Comparison of ENCODE assay signal across 12 cellular contexts in genomic region chr14:70935135-70935534, GRCh38. TPM values are rescaled to one million over a fixed set of nuclear protein-coding genes. Genes with fewer than 3 reads are reported as not detected.
A peak's percentile ranks its signal among the peaks of the same experiment; 100 is the strongest.
DNase-seq lines count a peak whose midpoint lies in the region; ATAC-seq and TF ChIP-seq lines count a peak whose summit lies in the region.
"Had no signal": no experiment of that assay in that cellular context is flagged by ENCODE, and none has a peak within 500 bp of the region (broad histone marks: within the 10 kb centered on the region; RNA-seq: fewer than 3 reads in every experiment).

No MANE protein-coding gene starts in this region.

- no peak overlapping the region for H3K9ac ChIP-seq in MM.1S (ENCODE audit: low read length)

- H3K79me2 ChIP-seq in MM.1S (ENCODE audit: low read length) (peaks cover 34% of the 10 kb centered on the region), hepatocyte (peaks cover 89% of the 10 kb centered on the region)

- no peak overlapping the region for H3K4me3 ChIP-seq in MM.1S (ENCODE audit: low read length)
- H3K4me3 ChIP-seq in hepatocyte = no peak overlapping the region
- no peak overlapping the region for H3K4me3 ChIP-seq in stomach
- H3K4me3 ChIP-seq: coronary artery, heart right ventricle had no signal

- H2AFZ ChIP-seq in MM.1S (ENCODE audit: low read length) = no peak overlapping the region
- no peak overlapping the region for H2AFZ ChIP-seq in hepatocyte

- peaks cover 57% of the 10 kb centered on the region for H3K4me1 Mint-ChIP-seq in activated T-cell treated with anti-CD3 and anti-CD28 coated beads, Interleukin-2, amount 50 U/mL, for 72 hours (ENCODE audit: low read depth)

- H3K27ac Mint-ChIP-seq in activated T-cell treated with anti-CD3 and anti-CD28 coated beads, Interleukin-2, amount 50 U/mL, for 72 hours = peak overlapping the region; percentile 97

- intact Hi-C loops in stomach (cut with DNase I; ENCODE audit: low total_unique reads) = no loop called here

- H3K4me3 Mint-ChIP-seq in activated T-cell treated with anti-CD3 and anti-CD28 coated beads, Interleukin-2, amount 50 U/mL, for 72 hours = peak overlapping the region; percentile 38 to 72

- H3K27ac ChIP-seq in MM.1S (ENCODE audit: low read length) (peak overlapping the region; percentile 29; the same call in 1 of the 2 replicates), hepatocyte (peak overlapping the region; percentile 70), stomach (peak overlapping the region in 3 of 5 donors; percentile 33 to 51 (median 40))

- no peaks in the 10 kb centered on the region for H3K27me3 Mint-ChIP-seq in activated T-cell treated with anti-CD3 and anti-CD28 coated beads, Interleukin-2, amount 50 U/mL, for 72 hours (ENCODE audit: low read depth)

- H3K4me1 ChIP-seq in MM.1S (ENCODE audit: low read length) (0 out of 2 replicates have a peak, but pooled peaks cover 16% of the 10 kb centered on the region), hepatocyte (ENCODE audit: insufficient read depth) (peaks cover 6% of the 10 kb centered on the region), stomach (peaks cover 7 to 47% (median 25%) of the 10 kb centered on the region in 4 donors)

- H3K27me3 ChIP-seq in MM.1S (replicated peaks; ENCODE audit: insufficient read depth, low read length) = no peaks in the 10 kb centered on the region
- no peaks in the 10 kb centered on the region for H3K27me3 ChIP-seq in hepatocyte
- no peaks in the 10 kb centered on the region for H3K27me3 ChIP-seq in stomach
- H3K27me3 ChIP-seq: heart right ventricle had no signal

- WGBS in hepatocyte (ENCODE audit: low lambda C conversion rate, missing lambda C conversion rate) = 73% methylated on average over 3 of the region's 3 CpGs
- 49 to 60% (median 60%) methylated on average over 3 of the region's 3 CpGs for WGBS in stomach, 5 donors

- DNase-seq in activated T-cell treated with anti-CD3 and anti-CD28 coated beads, Interleukin-2, amount 50 U/mL, for 72 hours = no peak
- no peak for DNase-seq in activated T-cell treated with anti-CD3 and anti-CD28 coated beads, Interleukin-2, amount 50 U/mL, for 48 hours
- DNase-seq in MM.1S (no peak), hepatocyte (ENCODE audit: low spot score) (no peak), stomach (no peak), UCSD-AML1 (lab: John Stamatoyannopoulos, UW; ENCODE audit: unreplicated experiment) (no peak), glomerular visceral epithelial cell (ENCODE audit: extremely low spot score) (no peak), NCI-H1417 (lab: John Stamatoyannopoulos, UW) (no peak)
- DNase-seq: activated CD8-positive, alpha-beta memory T cell treated with anti-CD3 and anti-CD28 coated beads, Interleukin-2, amount 50 U/mL, for 4 hours; heart right ventricle; KBM-7 had no signal

- TF ChIP-seq POLR2A in stomach (IDR thresholded peaks at IDR 0.05) = no peak

- H3K9me3 ChIP-seq in MM.1S (replicated peaks; ENCODE audit: insufficient read depth, low read length) (no peaks in the 10 kb centered on the region), hepatocyte (ENCODE audit: low read depth) (no peaks in the 10 kb centered on the region), stomach (no peaks in the 10 kb centered on the region)

- no peak for TF ChIP-seq EP300 in stomach (IDR thresholded peaks at IDR 0.05)

- no peak overlapping the region for H3K4me2 ChIP-seq in MM.1S (ENCODE audit: low read depth, low read length)
- peak overlapping the region; percentile 66 for H3K4me2 ChIP-seq in hepatocyte

- H3K36me3 ChIP-seq in MM.1S (replicated peaks; ENCODE audit: insufficient read depth, low read length) (no peaks in the 10 kb centered on the region), hepatocyte (replicated peaks; ENCODE audit: insufficient read depth, low read depth) (no peaks in the 10 kb centered on the region), stomach (no peaks in the 10 kb centered on the region)
- H3K36me3 ChIP-seq: heart right ventricle had no signal

- TF ChIP-seq CTCF in MM.1S (IDR thresholded peaks at IDR 0.05; ENCODE audit: low read length) (no peak), hepatocyte (IDR thresholded peaks at IDR 0.05; ENCODE audit: poor library complexity) (no peak), stomach (IDR thresholded peaks at IDR 0.05) (no peak)

- no peaks in the 10 kb centered on the region for H4K20me1 ChIP-seq in MM.1S (ENCODE audit: insufficient read depth, low read length)
- peaks cover 39% of the 10 kb centered on the region for H4K20me1 ChIP-seq in hepatocyte (ENCODE audit: insufficient read depth, poor library complexity, severe bottlenecking)

- no peaks in the 10 kb centered on the region for H3K9me2 ChIP-seq in MM.1S (replicated peaks; ENCODE audit: insufficient read depth, low read length)
- H3K9me2 ChIP-seq in hepatocyte (replicated peaks; ENCODE audit: insufficient read depth) = no peaks in the 10 kb centered on the region

- peaks cover 6% of the 10 kb centered on the region; the same call in 1 of the 2 replicates for H3F3A ChIP-seq in MM.1S (ENCODE audit: insufficient read depth, low read length)

- ATAC-seq in activated T-cell treated with anti-CD3 and anti-CD28 coated beads, Interleukin-2, amount 50 U/mL, for 72 hours (replicated peaks in 1 of 2) = peak; percentile 18 to 37

- H3K36me3 Mint-ChIP-seq in activated T-cell treated with anti-CD3 and anti-CD28 coated beads, Interleukin-2, amount 50 U/mL, for 72 hours (ENCODE audit: insufficient read depth in 2 of 2) = peaks cover 12 to 24% of the 10 kb centered on the region in 2 donors

- H3K9me3 Mint-ChIP-seq in activated T-cell treated with anti-CD3 and anti-CD28 coated beads, Interleukin-2, amount 50 U/mL, for 72 hours = peaks cover 2 to 5% of the 10 kb centered on the region in 2 donors

RNA-seq across cellular contexts. Expression of gene PCNX1, which starts 27.9 kb away (rescaled TPM):
- total RNA-seq in activated T-cell treated with anti-CD3 and anti-CD28 coated beads, Interleukin-2, amount 50 U/mL, for 72 hours = 10 to 100 TPM; 83.3 to 85.8 TPM
- total RNA-seq in hepatocyte = 43.7 and 64.2 TPM in 2 replicates
- 6.9 and 10.0 TPM in 2 replicates for polyA plus RNA-seq in hepatocyte
- 100 to 1,000 TPM in 2 of 5 donors, 10 to 100 TPM in 3; 39.7 to 198 (median 61.8) TPM for total RNA-seq in stomach
- 1 to 10 TPM; 2.3 to 4.8 (median 2.9) TPM for polyA plus RNA-seq in stomach
